In the genomic region with DNA sequence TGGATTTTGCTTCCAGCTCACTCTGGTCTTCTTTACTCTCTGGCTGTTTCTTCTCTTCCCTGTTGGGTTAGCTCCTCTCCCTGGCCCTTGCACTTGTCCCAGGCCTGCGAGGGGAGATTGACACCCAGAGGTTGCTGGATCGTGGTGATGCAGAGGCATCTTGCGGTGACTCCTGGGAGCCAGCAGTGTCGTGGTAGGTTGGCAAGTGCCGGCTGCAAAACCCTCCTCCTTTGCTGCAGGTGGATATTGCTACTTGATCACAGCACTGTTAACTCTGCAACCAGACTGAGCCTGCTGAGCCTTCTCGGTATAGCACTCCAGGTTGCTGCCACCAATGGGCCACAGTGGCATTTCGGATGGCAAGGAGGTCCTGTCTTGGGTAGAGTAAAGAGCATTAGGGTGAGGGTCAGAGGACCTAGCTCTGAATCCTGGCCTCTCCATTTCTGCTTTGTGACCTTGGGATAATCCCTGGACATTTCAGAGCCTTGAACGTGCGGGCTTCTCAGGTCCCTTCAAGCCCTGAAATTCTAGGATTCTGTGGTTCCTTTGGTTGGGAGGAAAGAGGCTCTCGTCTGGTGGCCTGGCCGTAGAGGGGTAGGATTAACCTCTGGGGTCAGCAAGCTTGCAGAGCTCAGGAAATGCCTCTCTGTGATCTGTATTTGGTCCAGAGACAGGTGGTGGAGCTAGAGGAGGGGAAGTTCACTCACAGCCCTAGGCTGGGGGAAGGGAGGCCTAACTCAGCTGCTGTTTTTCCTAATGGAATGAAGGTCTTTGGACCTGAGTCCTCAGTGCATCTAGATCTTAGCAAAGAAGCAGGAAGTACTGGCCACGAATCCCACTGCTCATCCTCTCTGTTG, we compare ENCODE assay signal across 1 cellular context.
TF ChIP-seq lines count a peak whose summit lies in the region.

No MANE protein-coding gene starts in this region.

TF ChIP-seq in HepG2, 621 proteins besides CTCF, POLR2A, EP300 and RAD21 (continued from another document):
- TF ChIP-seq NONO (IDR thresholded peaks at IDR 0.05) (no peak), NONO (CRISPR knock-in tag; conservative IDR thresholded peaks at IDR 0.05) (no peak), KDM3A (CRISPR knock-in tag; IDR thresholded peaks at IDR 0.05; ENCODE audit: low read depth) (0 out of 2 replicates have a peak, but pooled peaks have one; percentile 47), FOXM1 (CRISPR knock-in tag; IDR thresholded peaks at IDR 0.05) (no peak), TMF1 (CRISPR knock-in tag; IDR thresholded peaks at IDR 0.05; ENCODE audit: low read depth) (no peak), ZNF264 (CRISPR knock-in tag; IDR thresholded peaks at IDR 0.05) (0 out of 2 replicates have a peak, but pooled peaks have one; percentile 38), SP1 (IDR thresholded peaks at IDR 0.05) (no peak), SP1 (CRISPR knock-in tag; IDR thresholded peaks at IDR 0.05) (no peak), NCOR1 (IDR thresholded peaks at IDR 0.05; ENCODE audit: borderline replicate concordance, low read length) (peak; percentile 97), ZZZ3 (CRISPR knock-in tag; IDR thresholded peaks at IDR 0.05; ENCODE audit: borderline replicate concordance) (no peak), ZNF24 (IDR thresholded peaks at IDR 0.05) (no peak), SATB2 (CRISPR knock-in tag; IDR thresholded peaks at IDR 0.05) (peak; percentile 12; the same call in 1 of the 2 replicates), ZNF549 (CRISPR knock-in tag; IDR thresholded peaks at IDR 0.05) (no peak), ZNF460 (CRISPR knock-in tag; IDR thresholded peaks at IDR 0.05; ENCODE audit: borderline replicate concordance) (no peak; the same call in 1 of the 2 replicates), ZNF776 (CRISPR knock-in tag; IDR thresholded peaks at IDR 0.05) (no peak), NR2F2 (IDR thresholded peaks at IDR 0.05; ENCODE audit: borderline replicate concordance, low read depth) (peak; percentile 53), SMYD3 (CRISPR knock-in tag; IDR thresholded peaks at IDR 0.05) (peak; percentile 80; the same call in 1 of the 2 replicates), ZMYM2 (CRISPR knock-in tag; IDR thresholded peaks at IDR 0.05) (peak; percentile 72; the same call in 1 of the 2 replicates), NRL (CRISPR knock-in tag; IDR thresholded peaks at IDR 0.05; ENCODE audit: borderline replicate concordance) (no peak), RBFOX2 (IDR thresholded peaks at IDR 0.05; ENCODE audit: low read depth, low read length) (no peak), ZNF713 (CRISPR knock-in tag; IDR thresholded peaks at IDR 0.05) (no peak), NFKBIZ (CRISPR knock-in tag; IDR thresholded peaks at IDR 0.05) (0 out of 2 replicates have a peak, but pooled peaks have one; percentile 35)
- TF ChIP-seq, protein P1, sequence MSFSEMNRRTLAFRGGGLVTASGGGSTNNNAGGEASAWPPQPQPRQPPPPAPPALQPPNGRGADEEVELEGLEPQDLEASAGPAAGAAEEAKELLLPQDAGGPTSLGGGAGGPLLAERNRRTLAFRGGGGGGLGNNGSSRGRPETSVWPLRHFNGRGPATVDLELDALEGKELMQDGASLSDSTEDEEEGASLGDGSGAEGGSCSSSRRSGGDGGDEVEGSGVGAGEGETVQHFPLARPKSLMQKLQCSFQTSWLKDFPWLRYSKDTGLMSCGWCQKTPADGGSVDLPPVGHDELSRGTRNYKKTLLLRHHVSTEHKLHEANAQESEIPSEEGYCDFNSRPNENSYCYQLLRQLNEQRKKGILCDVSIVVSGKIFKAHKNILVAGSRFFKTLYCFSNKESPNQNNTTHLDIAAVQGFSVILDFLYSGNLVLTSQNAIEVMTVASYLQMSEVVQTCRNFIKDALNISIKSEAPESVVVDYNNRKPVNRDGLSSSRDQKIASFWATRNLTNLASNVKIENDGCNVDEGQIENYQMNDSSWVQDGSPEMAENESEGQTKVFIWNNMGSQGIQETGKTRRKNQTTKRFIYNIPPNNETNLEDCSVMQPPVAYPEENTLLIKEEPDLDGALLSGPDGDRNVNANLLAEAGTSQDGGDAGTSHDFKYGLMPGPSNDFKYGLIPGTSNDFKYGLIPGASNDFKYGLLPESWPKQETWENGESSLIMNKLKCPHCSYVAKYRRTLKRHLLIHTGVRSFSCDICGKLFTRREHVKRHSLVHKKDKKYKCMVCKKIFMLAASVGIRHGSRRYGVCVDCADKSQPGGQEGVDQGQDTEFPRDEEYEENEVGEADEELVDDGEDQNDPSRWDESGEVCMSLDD (CRISPR knock-in tag; IDR thresholded peaks at IDR 0.05; ENCODE audit: borderline replicate concordance): no peak
- TF ChIP-seq, protein P2, sequence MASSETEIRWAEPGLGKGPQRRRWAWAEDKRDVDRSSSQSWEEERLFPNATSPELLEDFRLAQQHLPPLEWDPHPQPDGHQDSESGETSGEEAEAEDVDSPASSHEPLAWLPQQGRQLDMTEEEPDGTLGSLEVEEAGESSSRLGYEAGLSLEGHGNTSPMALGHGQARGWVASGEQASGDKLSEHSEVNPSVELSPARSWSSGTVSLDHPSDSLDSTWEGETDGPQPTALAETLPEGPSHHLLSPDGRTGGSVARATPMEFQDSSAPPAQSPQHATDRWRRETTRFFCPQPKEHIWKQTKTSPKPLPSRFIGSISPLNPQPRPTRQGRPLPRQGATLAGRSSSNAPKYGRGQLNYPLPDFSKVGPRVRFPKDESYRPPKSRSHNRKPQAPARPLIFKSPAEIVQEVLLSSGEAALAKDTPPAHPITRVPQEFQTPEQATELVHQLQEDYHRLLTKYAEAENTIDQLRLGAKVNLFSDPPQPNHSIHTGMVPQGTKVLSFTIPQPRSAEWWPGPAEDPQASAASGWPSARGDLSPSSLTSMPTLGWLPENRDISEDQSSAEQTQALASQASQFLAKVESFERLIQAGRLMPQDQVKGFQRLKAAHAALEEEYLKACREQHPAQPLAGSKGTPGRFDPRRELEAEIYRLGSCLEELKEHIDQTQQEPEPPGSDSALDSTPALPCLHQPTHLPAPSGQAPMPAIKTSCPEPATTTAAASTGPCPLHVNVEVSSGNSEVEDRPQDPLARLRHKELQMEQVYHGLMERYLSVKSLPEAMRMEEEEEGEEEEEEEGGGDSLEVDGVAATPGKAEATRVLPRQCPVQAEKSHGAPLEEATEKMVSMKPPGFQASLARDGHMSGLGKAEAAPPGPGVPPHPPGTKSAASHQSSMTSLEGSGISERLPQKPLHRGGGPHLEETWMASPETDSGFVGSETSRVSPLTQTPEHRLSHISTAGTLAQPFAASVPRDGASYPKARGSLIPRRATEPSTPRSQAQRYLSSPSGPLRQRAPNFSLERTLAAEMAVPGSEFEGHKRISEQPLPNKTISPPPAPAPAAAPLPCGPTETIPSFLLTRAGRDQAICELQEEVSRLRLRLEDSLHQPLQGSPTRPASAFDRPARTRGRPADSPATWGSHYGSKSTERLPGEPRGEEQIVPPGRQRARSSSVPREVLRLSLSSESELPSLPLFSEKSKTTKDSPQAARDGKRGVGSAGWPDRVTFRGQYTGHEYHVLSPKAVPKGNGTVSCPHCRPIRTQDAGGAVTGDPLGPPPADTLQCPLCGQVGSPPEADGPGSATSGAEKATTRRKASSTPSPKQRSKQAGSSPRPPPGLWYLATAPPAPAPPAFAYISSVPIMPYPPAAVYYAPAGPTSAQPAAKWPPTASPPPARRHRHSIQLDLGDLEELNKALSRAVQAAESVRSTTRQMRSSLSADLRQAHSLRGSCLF (CRISPR knock-in tag; IDR thresholded peaks at IDR 0.05; ENCODE audit: borderline replicate concordance): no peak
- TF ChIP-seq, protein P3, sequence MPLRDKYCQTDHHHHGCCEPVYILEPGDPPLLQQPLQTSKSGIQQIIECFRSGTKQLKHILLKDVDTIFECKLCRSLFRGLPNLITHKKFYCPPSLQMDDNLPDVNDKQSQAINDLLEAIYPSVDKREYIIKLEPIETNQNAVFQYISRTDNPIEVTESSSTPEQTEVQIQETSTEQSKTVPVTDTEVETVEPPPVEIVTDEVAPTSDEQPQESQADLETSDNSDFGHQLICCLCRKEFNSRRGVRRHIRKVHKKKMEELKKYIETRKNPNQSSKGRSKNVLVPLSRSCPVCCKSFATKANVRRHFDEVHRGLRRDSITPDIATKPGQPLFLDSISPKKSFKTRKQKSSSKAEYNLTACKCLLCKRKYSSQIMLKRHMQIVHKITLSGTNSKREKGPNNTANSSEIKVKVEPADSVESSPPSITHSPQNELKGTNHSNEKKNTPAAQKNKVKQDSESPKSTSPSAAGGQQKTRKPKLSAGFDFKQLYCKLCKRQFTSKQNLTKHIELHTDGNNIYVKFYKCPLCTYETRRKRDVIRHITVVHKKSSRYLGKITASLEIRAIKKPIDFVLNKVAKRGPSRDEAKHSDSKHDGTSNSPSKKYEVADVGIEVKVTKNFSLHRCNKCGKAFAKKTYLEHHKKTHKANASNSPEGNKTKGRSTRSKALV (CRISPR knock-in tag; IDR thresholded peaks at IDR 0.05): peak; percentile 56; the same call in 1 of the 2 replicates
- TF ChIP-seq, protein P4, sequence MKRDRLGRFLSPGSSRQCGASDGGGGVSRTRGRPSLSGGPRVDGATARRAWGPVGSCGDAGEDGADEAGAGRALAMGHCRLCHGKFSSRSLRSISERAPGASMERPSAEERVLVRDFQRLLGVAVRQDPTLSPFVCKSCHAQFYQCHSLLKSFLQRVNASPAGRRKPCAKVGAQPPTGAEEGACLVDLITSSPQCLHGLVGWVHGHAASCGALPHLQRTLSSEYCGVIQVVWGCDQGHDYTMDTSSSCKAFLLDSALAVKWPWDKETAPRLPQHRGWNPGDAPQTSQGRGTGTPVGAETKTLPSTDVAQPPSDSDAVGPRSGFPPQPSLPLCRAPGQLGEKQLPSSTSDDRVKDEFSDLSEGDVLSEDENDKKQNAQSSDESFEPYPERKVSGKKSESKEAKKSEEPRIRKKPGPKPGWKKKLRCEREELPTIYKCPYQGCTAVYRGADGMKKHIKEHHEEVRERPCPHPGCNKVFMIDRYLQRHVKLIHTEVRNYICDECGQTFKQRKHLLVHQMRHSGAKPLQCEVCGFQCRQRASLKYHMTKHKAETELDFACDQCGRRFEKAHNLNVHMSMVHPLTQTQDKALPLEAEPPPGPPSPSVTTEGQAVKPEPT (CRISPR knock-in tag; IDR thresholded peaks at IDR 0.05; ENCODE audit: low read depth): no peak
- TF ChIP-seq, protein P5, sequence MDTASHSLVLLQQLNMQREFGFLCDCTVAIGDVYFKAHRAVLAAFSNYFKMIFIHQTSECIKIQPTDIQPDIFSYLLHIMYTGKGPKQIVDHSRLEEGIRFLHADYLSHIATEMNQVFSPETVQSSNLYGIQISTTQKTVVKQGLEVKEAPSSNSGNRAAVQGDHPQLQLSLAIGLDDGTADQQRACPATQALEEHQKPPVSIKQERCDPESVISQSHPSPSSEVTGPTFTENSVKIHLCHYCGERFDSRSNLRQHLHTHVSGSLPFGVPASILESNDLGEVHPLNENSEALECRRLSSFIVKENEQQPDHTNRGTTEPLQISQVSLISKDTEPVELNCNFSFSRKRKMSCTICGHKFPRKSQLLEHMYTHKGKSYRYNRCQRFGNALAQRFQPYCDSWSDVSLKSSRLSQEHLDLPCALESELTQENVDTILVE (CRISPR knock-in tag; IDR thresholded peaks at IDR 0.05): no peak
- TF ChIP-seq, protein P6, sequence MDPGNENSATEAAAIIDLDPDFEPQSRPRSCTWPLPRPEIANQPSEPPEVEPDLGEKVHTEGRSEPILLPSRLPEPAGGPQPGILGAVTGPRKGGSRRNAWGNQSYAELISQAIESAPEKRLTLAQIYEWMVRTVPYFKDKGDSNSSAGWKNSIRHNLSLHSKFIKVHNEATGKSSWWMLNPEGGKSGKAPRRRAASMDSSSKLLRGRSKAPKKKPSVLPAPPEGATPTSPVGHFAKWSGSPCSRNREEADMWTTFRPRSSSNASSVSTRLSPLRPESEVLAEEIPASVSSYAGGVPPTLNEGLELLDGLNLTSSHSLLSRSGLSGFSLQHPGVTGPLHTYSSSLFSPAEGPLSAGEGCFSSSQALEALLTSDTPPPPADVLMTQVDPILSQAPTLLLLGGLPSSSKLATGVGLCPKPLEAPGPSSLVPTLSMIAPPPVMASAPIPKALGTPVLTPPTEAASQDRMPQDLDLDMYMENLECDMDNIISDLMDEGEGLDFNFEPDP (CRISPR knock-in tag; conservative IDR thresholded peaks at IDR 0.05): no peak
- TF ChIP-seq, protein P7, sequence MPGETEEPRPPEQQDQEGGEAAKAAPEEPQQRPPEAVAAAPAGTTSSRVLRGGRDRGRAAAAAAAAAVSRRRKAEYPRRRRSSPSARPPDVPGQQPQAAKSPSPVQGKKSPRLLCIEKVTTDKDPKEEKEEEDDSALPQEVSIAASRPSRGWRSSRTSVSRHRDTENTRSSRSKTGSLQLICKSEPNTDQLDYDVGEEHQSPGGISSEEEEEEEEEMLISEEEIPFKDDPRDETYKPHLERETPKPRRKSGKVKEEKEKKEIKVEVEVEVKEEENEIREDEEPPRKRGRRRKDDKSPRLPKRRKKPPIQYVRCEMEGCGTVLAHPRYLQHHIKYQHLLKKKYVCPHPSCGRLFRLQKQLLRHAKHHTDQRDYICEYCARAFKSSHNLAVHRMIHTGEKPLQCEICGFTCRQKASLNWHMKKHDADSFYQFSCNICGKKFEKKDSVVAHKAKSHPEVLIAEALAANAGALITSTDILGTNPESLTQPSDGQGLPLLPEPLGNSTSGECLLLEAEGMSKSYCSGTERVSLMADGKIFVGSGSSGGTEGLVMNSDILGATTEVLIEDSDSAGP (CRISPR knock-in tag; IDR thresholded peaks at IDR 0.05; ENCODE audit: borderline replicate concordance): 0 out of 2 replicates have a peak, but pooled peaks have one; percentile 25
- TF ChIP-seq, protein P8, sequence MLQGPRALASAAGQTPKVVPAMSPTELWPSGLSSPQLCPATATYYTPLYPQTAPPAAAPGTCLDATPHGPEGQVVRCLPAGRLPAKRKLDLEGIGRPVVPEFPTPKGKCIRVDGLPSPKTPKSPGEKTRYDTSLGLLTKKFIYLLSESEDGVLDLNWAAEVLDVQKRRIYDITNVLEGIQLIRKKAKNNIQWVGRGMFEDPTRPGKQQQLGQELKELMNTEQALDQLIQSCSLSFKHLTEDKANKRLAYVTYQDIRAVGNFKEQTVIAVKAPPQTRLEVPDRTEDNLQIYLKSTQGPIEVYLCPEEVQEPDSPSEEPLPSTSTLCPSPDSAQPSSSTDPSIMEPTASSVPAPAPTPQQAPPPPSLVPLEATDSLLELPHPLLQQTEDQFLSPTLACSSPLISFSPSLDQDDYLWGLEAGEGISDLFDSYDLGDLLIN (CRISPR knock-in tag; IDR thresholded peaks at IDR 0.05; ENCODE audit: borderline replicate concordance): no peak; the same call in 1 of the 2 replicates
- TF ChIP-seq, protein P9, sequence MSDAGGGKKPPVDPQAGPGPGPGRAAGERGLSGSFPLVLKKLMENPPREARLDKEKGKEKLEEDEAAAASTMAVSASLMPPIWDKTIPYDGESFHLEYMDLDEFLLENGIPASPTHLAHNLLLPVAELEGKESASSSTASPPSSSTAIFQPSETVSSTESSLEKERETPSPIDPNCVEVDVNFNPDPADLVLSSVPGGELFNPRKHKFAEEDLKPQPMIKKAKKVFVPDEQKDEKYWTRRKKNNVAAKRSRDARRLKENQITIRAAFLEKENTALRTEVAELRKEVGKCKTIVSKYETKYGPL (CRISPR knock-in tag; IDR thresholded peaks at IDR 0.05): no peak
